26 cellular contexts compared by ENCODE assay signal in the genomic region with DNA sequence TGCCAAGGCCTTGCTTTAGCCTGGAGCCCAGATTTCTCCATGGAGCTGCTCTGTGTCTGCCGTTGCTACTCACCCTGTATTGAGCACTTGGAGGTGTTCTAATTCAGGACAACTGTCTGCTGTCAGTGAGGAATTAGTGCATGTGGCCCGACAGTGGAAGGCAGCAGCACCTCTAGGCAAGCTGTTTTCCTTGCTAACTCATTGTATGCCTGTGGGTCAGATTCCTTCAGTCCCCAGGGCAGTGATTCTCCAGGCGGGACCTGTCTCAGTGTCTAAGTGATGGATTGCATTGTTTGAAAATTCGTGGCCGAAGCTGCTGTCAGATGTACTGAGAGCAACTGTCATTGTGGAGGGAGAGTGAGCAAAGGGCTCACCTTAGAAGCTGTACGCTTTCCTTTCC.
A peak's percentile ranks its signal among the peaks of the same experiment; 100 is the strongest.
DNase-seq lines count a peak whose midpoint lies in the region; ATAC-seq, FAIRE-seq and TF ChIP-seq lines count a peak whose summit lies in the region.
"Had no signal": no experiment of that assay in that cellular context is flagged by ENCODE, and none has a peak within 500 bp of the region (broad histone marks: within the 10 kb centered on the region; RNA-seq: fewer than 3 reads in every experiment).

No MANE protein-coding gene starts in this region.

- H3K18ac ChIP-seq in IMR-90 (ENCODE audit: low read depth, low read length): no peak overlapping the region

- H3K27ac Mint-ChIP-seq in endodermal cell: no peak overlapping the region
- H3K27ac Mint-ChIP-seq: CD4-positive, CD25-positive, alpha-beta regulatory T cell; CD8-positive, alpha-beta memory T cell; HFFc6 had no signal

- H2BK5ac ChIP-seq in IMR-90 (ENCODE audit: low read depth, low read length, poor library complexity, severe bottlenecking): no peak overlapping the region

- H3K9me3 ChIP-seq in IMR-90 (ENCODE audit: control insufficient read depth, insufficient read depth, low read length): peaks cover 3% of the 10 kb centered on the region; the same call in 1 of the 2 replicates
- no peaks in the 10 kb centered on the region for H3K9me3 ChIP-seq in endodermal cell (ENCODE audit: control insufficient read depth, low read length)
- no peaks in the 10 kb centered on the region for H3K9me3 ChIP-seq in neural cell (ENCODE audit: low read length)
- H3K9me3 ChIP-seq: BE2C had no signal

- no peak for ATAC-seq in IMR-90 (ENCODE audit: low read depth)
- ATAC-seq in HG03378 (IDR thresholded peaks at IDR 0.05; ENCODE audit: unreplicated experiment): no peak
- ATAC-seq in HG03520 (IDR thresholded peaks at IDR 0.05; ENCODE audit: unreplicated experiment): no peak
- ATAC-seq: HCT116, K562 had no signal

- no peaks in the 10 kb centered on the region for H3K9me2 ChIP-seq in neural cell (ENCODE audit: insufficient read depth, low read length)

- H2AFZ ChIP-seq in IMR-90 (replicated peaks; ENCODE audit: low read length, poor library complexity) (peak overlapping the region; percentile 43), neural cell (ENCODE audit: low read depth, low read length) (no peak overlapping the region)
- H2AFZ ChIP-seq: GM23248 had no signal

- no peak overlapping the region for H3K4me3 Mint-ChIP-seq in endodermal cell
- H3K4me3 Mint-ChIP-seq: CD4-positive, CD25-positive, alpha-beta regulatory T cell; HFFc6 had no signal

- H3K4me2 ChIP-seq in IMR-90 (ENCODE audit: low read depth, low read length) (no peak overlapping the region), neural cell (ENCODE audit: low read length) (no peak overlapping the region)

- no peak overlapping the region for H4K91ac ChIP-seq in IMR-90 (ENCODE audit: insufficient read depth, low read depth, low read length)

- DNase-seq in IMR-90 (no peak), endodermal cell (peak; percentile 52), urothelium cell line (ENCODE audit: low spot score) (no peak), amniotic stem cell (lab: John Stamatoyannopoulos, UW) (no peak)
- DNase-seq: ACHN; BE2C; C1 segment of cervical spinal cord; CD4-positive, CD25-positive, alpha-beta regulatory T cell; CD8-positive, alpha-beta memory T cell; COR-L47; DMS 273 treated with DMSO at 0.1 percent for 48 hours; DMS53; DND-41; EL; GM23248; H7; HFFc6 had no signal

- no peak overlapping the region for H3K14ac ChIP-seq in IMR-90 (replicated peaks; ENCODE audit: low read depth, low read length)

- no peak overlapping the region for H3K23ac ChIP-seq in IMR-90 (ENCODE audit: low read depth, low read length)

- peak; percentile 23 for FAIRE-seq in urothelium cell line (lab: Jason Lieb, UNC)
- FAIRE-seq: A204.1, G401.6, GM12891, K562 had no signal

- CTCF ChIA-PET in IMR-90 (lab: Yijun Ruan, JAX): no interaction called here

- H3K4me3 ChIP-seq in IMR-90 (ENCODE audit: insufficient read depth, low read depth, low read length): no peak overlapping the region
- H3K4me3 ChIP-seq in endodermal cell (ENCODE audit: low read length): no peak overlapping the region
- no peak overlapping the region for H3K4me3 ChIP-seq in neural cell (ENCODE audit: low read length)
- H3K4me3 ChIP-seq: GM23248, K562 had no signal

- no peak overlapping the region for H4K8ac ChIP-seq in IMR-90 (ENCODE audit: low read depth in 2 of 2, low read length in 2 of 2)

- POLR2A ChIA-PET in IMR-90 (lab: Charles Lee; ENCODE audit: unreplicated experiment): no interaction called here

- H2BK15ac ChIP-seq in IMR-90 (ENCODE audit: low read depth, low read length): no peak overlapping the region

- H3K79me2 ChIP-seq in neural cell (replicated peaks; ENCODE audit: insufficient read depth, low read length): no peaks in the 10 kb centered on the region

- no peak for TF ChIP-seq EP300 in neural cell (conservative IDR thresholded peaks at IDR 0.05; ENCODE audit: poor library complexity, severe bottlenecking)

- H3K27ac ChIP-seq in IMR-90 (ENCODE audit: insufficient read depth, low read length) (no peak overlapping the region), endodermal cell (ENCODE audit: low read depth, low read length) (no peak overlapping the region), neural cell (ENCODE audit: low read length) (no peak overlapping the region)
- H3K27ac ChIP-seq: GM23248, HL-60 had no signal

- no peak for TF ChIP-seq POLR2A in IMR-90 (IDR thresholded peaks at IDR 0.05; ENCODE audit: low read depth, low read length)

- H4K5ac ChIP-seq in IMR-90 (ENCODE audit: low read depth, low read length): no peak overlapping the region

- no peaks in the 10 kb centered on the region for H3K36me3 Mint-ChIP-seq in endodermal cell (ENCODE audit: low read depth)
- H3K36me3 Mint-ChIP-seq: CD4-positive, CD25-positive, alpha-beta regulatory T cell; CD8-positive, alpha-beta memory T cell had no signal

- in situ Hi-C loops in IMR-90 (cut with MboI; ENCODE audit: low sequenced_read_pairs): no loop called here

- H3K9ac ChIP-seq in IMR-90 (ENCODE audit: low read depth, low read length) (no peak overlapping the region), endodermal cell (ENCODE audit: extremely low read depth, low read length, poor library complexity, severe bottlenecking) (no peak overlapping the region), neural cell (ENCODE audit: low read length) (peak overlapping the region; percentile 9)
- H3K9ac ChIP-seq: GM23248 had no signal

- no peaks in the 10 kb centered on the region for H3K4me1 ChIP-seq in IMR-90 (ENCODE audit: control insufficient read depth, insufficient read depth, low read length)
- H3K4me1 ChIP-seq in endodermal cell (ENCODE audit: control insufficient read depth, insufficient read depth, low read length): peaks cover 12% of the 10 kb centered on the region
- H3K4me1 ChIP-seq: BE2C had no signal

- no peak overlapping the region for H2AK9ac ChIP-seq in IMR-90 (replicated peaks; ENCODE audit: low read depth, low read length, poor library complexity)

- no peak overlapping the region for H2AK5ac ChIP-seq in IMR-90 (ENCODE audit: low read depth, low read length)

- H3K36me3 ChIP-seq in IMR-90 (ENCODE audit: control insufficient read depth, insufficient read depth, low read length) (no peaks in the 10 kb centered on the region), endodermal cell (ENCODE audit: control insufficient read depth, insufficient read depth, low read length) (no peaks in the 10 kb centered on the region), neural cell (ENCODE audit: insufficient read depth, low read length) (no peaks in the 10 kb centered on the region)
- H3K36me3 ChIP-seq: BE2C had no signal

- WGBS in IMR-90 (ENCODE audit: extremely low coverage in 2 of 2, insufficient read length in 1 of 2), 2 experiments: 19% methylated on average over 3 of the region's 6 CpGs; no CpG with 5 or more reads in 1 of the 2 experiments
- WGBS in endodermal cell (ENCODE audit: insufficient coverage in 1 of 2, insufficient read length in 1 of 2), 2 experiments: 64 to 76% methylated on average over 4 to 6 of the region's 6 CpGs

- H4K20me1 ChIP-seq in IMR-90 (ENCODE audit: insufficient read depth, low read length) (no peaks in the 10 kb centered on the region), neural cell (ENCODE audit: insufficient read depth) (no peaks in the 10 kb centered on the region)

- peaks cover 32% of the 10 kb centered on the region for H3K4me1 Mint-ChIP-seq in endodermal cell
- H3K4me1 Mint-ChIP-seq: CD4-positive, CD25-positive, alpha-beta regulatory T cell; CD8-positive, alpha-beta memory T cell had no signal

- H3K9me1 ChIP-seq in IMR-90 (ENCODE audit: insufficient read depth, low read length): no peaks in the 10 kb centered on the region

- H3K4ac ChIP-seq in IMR-90 (ENCODE audit: low read depth, low read length): no peak overlapping the region

- H3K27me3 Mint-ChIP-seq in endodermal cell (ENCODE audit: insufficient read depth): no peaks in the 10 kb centered on the region
- H3K27me3 Mint-ChIP-seq: CD4-positive, CD25-positive, alpha-beta regulatory T cell had no signal

- no peak overlapping the region for H2BK20ac ChIP-seq in IMR-90 (ENCODE audit: low read depth, low read length)

- H3F3A ChIP-seq in neural cell (ENCODE audit: insufficient read depth, low read length, poor library complexity, severe bottlenecking): no peaks in the 10 kb centered on the region

- TF ChIP-seq RAD21 in IMR-90 (IDR thresholded peaks at IDR 0.05; ENCODE audit: low read length): no peak
- TF ChIP-seq RAD21 in neural cell (conservative IDR thresholded peaks at IDR 0.05): no peak

- H3K79me1 ChIP-seq in IMR-90 (ENCODE audit: low read depth in 1 of 2, low read length in 2 of 2): no peaks in the 10 kb centered on the region

- H3K27me3 ChIP-seq in IMR-90 (ENCODE audit: control insufficient read depth, insufficient read depth, low read length) (no peaks in the 10 kb centered on the region; the same call in 1 of the 2 replicates), endodermal cell (ENCODE audit: control insufficient read depth, insufficient read depth, low read length, poor library complexity, severe bottlenecking) (no peaks in the 10 kb centered on the region), neural cell (ENCODE audit: insufficient read depth, low read depth, low read length) (no peaks in the 10 kb centered on the region)
- H3K27me3 ChIP-seq: BE2C had no signal

- H2BK120ac ChIP-seq in IMR-90 (ENCODE audit: low read depth, low read length): no peak overlapping the region

- TF ChIP-seq CTCF in IMR-90 (conservative IDR thresholded peaks at IDR 0.05; ENCODE audit: low read depth, low read length) (no peak), endodermal cell (conservative IDR thresholded peaks at IDR 0.05) (no peak), neural cell (IDR thresholded peaks at IDR 0.05; ENCODE audit: poor library complexity, severe bottlenecking) (no peak)

- dilution Hi-C loops in IMR-90 (cut with HindIII; ENCODE audit: low sequenced_read_pairs, unreplicated experiment): no loop called here

- no peaks in the 10 kb centered on the region for H3K9me3 Mint-ChIP-seq in endodermal cell
- H3K9me3 Mint-ChIP-seq: HFFc6 had no signal

- no peak overlapping the region for H3K56ac ChIP-seq in IMR-90 (ENCODE audit: extremely low read depth, insufficient read depth, low read length)

- intact Hi-C loops in IMR-90 (cut with micrococcal nuclease): no loop called here

- no TSS peak for BruUV-seq in IMR-90 (replicated peaks; lab: Mats Ljungman, UMichigan)

TF ChIP-seq in IMR-90, 13 proteins besides CTCF, POLR2A, EP300 and RAD21 (continues in another document):
- TF ChIP-seq RCOR1 (IDR thresholded peaks at IDR 0.05; ENCODE audit: insufficient replicate concordance, low read length) (no peak), MXI1 (IDR thresholded peaks at IDR 0.05; ENCODE audit: borderline replicate concordance, low read depth, low read length) (no peak), MAZ (IDR thresholded peaks at IDR 0.05; ENCODE audit: borderline replicate concordance, low read depth, low read length) (no peak), CEBPB (IDR thresholded peaks at IDR 0.05; ENCODE audit: low read depth, low read length) (no peak)

TF ChIP-seq in neural cell, 6 proteins besides CTCF, POLR2A, EP300 and RAD21 (continues in another document):
- TF ChIP-seq MXI1 (conservative IDR thresholded peaks at IDR 0.05; ENCODE audit: poor library complexity, severe bottlenecking) (no peak), TAF1 (IDR thresholded peaks at IDR 0.05; ENCODE audit: low read depth) (no peak), SMC3 (conservative IDR thresholded peaks at IDR 0.05; ENCODE audit: poor library complexity) (no peak)
